ENCODE assay signal across 8 cellular contexts in the genomic region with DNA sequence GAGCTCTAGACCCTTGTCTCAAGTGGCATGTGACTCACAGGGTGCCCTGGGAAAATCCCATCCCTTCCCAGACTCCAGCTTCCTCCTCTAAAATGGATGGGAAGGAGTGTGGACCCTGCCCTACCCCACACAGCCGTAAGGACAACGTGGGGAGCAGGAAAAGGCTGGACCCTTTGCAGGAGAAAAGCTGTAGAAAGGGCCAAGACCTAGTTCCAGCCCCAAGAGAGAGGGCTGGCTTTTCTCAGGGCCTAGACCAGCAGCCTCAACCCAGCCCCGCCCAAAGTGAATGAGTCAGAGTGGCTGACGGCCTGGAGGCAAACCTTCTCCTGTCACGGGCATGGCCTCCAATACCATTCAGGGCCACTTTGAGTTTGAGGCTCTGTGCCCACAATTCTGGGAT. TPM values are rescaled to one million over a fixed set of nuclear protein-coding genes. Genes with fewer than 3 reads are reported as not detected.
A peak's percentile ranks its signal among the peaks of the same experiment; 100 is the strongest.
DNase-seq lines count a peak whose midpoint lies in the region; ATAC-seq, FAIRE-seq and TF ChIP-seq lines count a peak whose summit lies in the region.

No MANE protein-coding gene starts in this region.

- H3K9me3 ChIP-seq in Peyer's patch (no peaks in the 10 kb centered on the region), kidney (ENCODE audit: control insufficient read depth in 1 of 2, low read length in 2 of 2) (no peaks in the 10 kb centered on the region)

- H3K27me3 ChIP-seq in Peyer's patch, result no peaks in the 10 kb centered on the region

- in situ Hi-C loops in G401 (cut with HindIII; ENCODE audit: low sequenced_read_pairs), result no loop called here

- H3K4me1 ChIP-seq in Peyer's patch (peaks cover 0 to 68% (median 2%) of the 10 kb centered on the region in 4 donors), kidney (ENCODE audit: control insufficient read depth in 1 of 2, insufficient read depth in 1 of 2, low read depth in 1 of 2, low read length in 2 of 2) (peaks cover 38 to 44% of the 10 kb centered on the region in 2 donors)

- ATAC-seq in HG02763 (IDR thresholded peaks at IDR 0.05; ENCODE audit: unreplicated experiment), result peak; percentile 49

- H3K4me3 ChIP-seq in Peyer's patch (peak overlapping the region in 2 of 4 donors; percentile 39 to 52), kidney (ENCODE audit: low read length in 2 of 2) (no peak overlapping the region)

- H3K36me3 ChIP-seq in Peyer's patch (no peaks in the 10 kb centered on the region), kidney (ENCODE audit: control insufficient read depth in 1 of 2, insufficient read depth in 2 of 2, low read length in 2 of 2) (no peaks in the 10 kb centered on the region)

- intact Hi-C loops in kidney (cut with DNase I), result no loop called here

- H3K27ac ChIP-seq in Peyer's patch, result peak overlapping the region in 3 of 4 donors; percentile 76 to 93 (median 90)
- no peak overlapping the region for H3K27ac ChIP-seq in kidney (ENCODE audit: low read depth in 2 of 2, low read length in 2 of 2)

- DNase-seq in GDM1 (lab: John Stamatoyannopoulos, UW) (peak; percentile 60), Peyer's patch (peak in 2 of 3 donors; percentile 84 to 87), kidney (peak; percentile 86), NCI-H2171 treated with DMSO at 0.1 percent for 48 hours (lab: John Stamatoyannopoulos, UW) (no peak), G401 (ENCODE audit: low spot score) (no peak)
- DNase-seq in activated naive CD4-positive, alpha-beta T cell treated with anti-CD3 and anti-CD28 coated beads, Interleukin-2, amount 50 U/mL, for 16 hours, result peak; percentile 31
- DNase-seq in stimulated activated CD8-positive, alpha-beta memory T cell treated with anti-CD3 and anti-CD28 coated beads, Interleukin-4, amount 100 ng/mL, for 24 hours (ENCODE audit: low read depth), result peak; percentile 49

- TF ChIP-seq CTCF in Peyer's patch (IDR thresholded peaks at IDR 0.05), result no peak
- TF ChIP-seq CTCF in kidney (IDR thresholded peaks at IDR 0.05; ENCODE audit: borderline replicate concordance, extremely low read depth, insufficient read depth), result no peak

- FAIRE-seq in kidney (lab: Jason Lieb, UNC), result no peak

- H3K9ac ChIP-seq in kidney (ENCODE audit: low read length in 2 of 2), result no peak overlapping the region

- peak in 1 of 2 donors; percentile 69 for TF ChIP-seq POLR2A in Peyer's patch (IDR thresholded peaks at IDR 0.05)

RNA-seq across cellular contexts. Expression of gene LAMB3, which starts 1.1 kb away (rescaled TPM):
- total RNA-seq in Peyer's patch (100 to 1,000 TPM in 3 of 4 donors, 1 to 10 TPM in 1; 9.1 to 109 (median 104) TPM), kidney (59.7 TPM)
- polyA plus RNA-seq in kidney (ENCODE audit: insufficient read depth, low read depth, low replicate concordance), result 2.5 TPM
- not detected in 2 replicates for total RNA-seq in G401 (2014; rRNA removed; shearing (Covaris generic))

RNA-seq across cellular contexts. Expression of gene G0S2, which starts 24.1 kb away (rescaled TPM):
- total RNA-seq in Peyer's patch (10 to 100 TPM in 3 of 4 donors, 1 to 10 TPM in 1; 2.3 to 70.4 (median 14.1) TPM), kidney (15.5 TPM)
- polyA plus RNA-seq in kidney (ENCODE audit: insufficient read depth, low read depth, low replicate concordance), result 103 TPM
- total RNA-seq in G401 (2014; rRNA removed; shearing (Covaris generic)), result not detected in 2 replicates

RNA-seq across cellular contexts. Expression of gene HSD11B1, which starts 53.5 kb away (rescaled TPM):
- 1 to 10 TPM in 3 of 4 donors, not detected in 1; 4.2 to 8.6 (median 5.8) TPM for total RNA-seq in Peyer's patch
- 1.8 TPM for total RNA-seq in kidney
- polyA plus RNA-seq in kidney (ENCODE audit: insufficient read depth, low read depth, low replicate concordance), result 5.5 TPM
- not detected in 2 replicates for total RNA-seq in G401 (2014; rRNA removed; shearing (Covaris generic))

Comparison
In these comparisons a context has a peak if more than half of its experiments do, and no peak if none do; other contexts are left out.
1. DNase-seq: peak in GDM1 (single experiment), Peyer's patch (2 of 3), activated naive CD4-positive, alpha-beta T cell treated with anti-CD3 and anti-CD28 coated beads, Interleukin-2, amount 50 U/mL, for 16 hours (single experiment), kidney (single experiment) and stimulated activated CD8-positive, alpha-beta memory T cell treated with anti-CD3 and anti-CD28 coated beads, Interleukin-4, amount 100 ng/mL, for 24 hours (single experiment); none in NCI-H2171 treated with DMSO at 0.1 percent for 48 hours (single experiment) and G401 (single experiment).
2. H3K27ac ChIP-seq: peak in Peyer's patch (3 of 4); none in kidney (0 of 2).
3. RNA of gene LAMB3, which starts 1.1 kb away (total RNA-seq): 9.1 to 109 TPM in Peyer's patch and 59.7 TPM in kidney (single experiment); not detected in G401; every median in the first group is over 10 times any median in the second.